9 cellular contexts compared by ENCODE assay signal in the genomic region with DNA sequence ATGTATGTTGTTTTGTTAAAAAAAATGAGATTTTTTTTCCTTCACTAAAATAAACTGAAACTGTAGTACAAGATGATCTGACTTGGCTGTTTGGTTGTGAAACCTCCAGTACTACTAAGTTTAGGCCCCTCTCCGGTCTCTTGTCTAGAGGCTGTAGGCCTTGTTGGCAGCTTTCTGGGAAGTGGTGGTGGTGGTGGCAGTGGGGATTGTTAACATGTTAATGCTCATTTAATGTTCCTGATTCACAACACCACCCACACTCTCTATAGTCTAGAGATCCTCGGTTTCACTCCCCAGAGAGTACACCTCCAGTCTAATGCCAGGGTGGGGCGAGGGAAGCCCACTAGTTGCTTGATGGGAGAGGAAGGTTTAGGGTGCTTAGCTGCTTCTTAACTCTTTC. TPM values are rescaled to one million over a fixed set of nuclear protein-coding genes. Genes with fewer than 3 reads are reported as not detected.
DNase-seq lines count a peak whose midpoint lies in the region; ATAC-seq and TF ChIP-seq lines count a peak whose summit lies in the region.
"Had no signal": no experiment of that assay in that cellular context is flagged by ENCODE, and none has a peak within 500 bp of the region (broad histone marks: within the 10 kb centered on the region; RNA-seq: fewer than 3 reads in every experiment).

No MANE protein-coding gene starts in this region.

- H3K4me3 Mint-ChIP-seq in GM23338 (no peak overlapping the region), WTC11 (no peak overlapping the region)

- CTCF ChIA-PET in WTC11 (lab: Charles Lee): interaction anchor here (1.2 to 1.6 kb wide), 2 partner anchors 105 to 205 kb away, joined by 3 read pairs; no protein-coding TSS in a partner anchor

- POLR2A ChIA-PET in WTC11 (lab: Charles Lee): no interaction called here

- H3K9me3 Mint-ChIP-seq in GM23338 (no peaks in the 10 kb centered on the region), WTC11 (no peaks in the 10 kb centered on the region)

- H3K4me2 ChIP-seq in GM23338: no peak overlapping the region

- H3K4me3 ChIP-seq in GM23338 (no peak overlapping the region), fibroblast of villous mesenchyme (ENCODE audit: low read depth, low read length) (peak overlapping the region; percentile 28)
- H3K4me3 ChIP-seq: cardiac muscle cell had no signal

- no peaks in the 10 kb centered on the region for H3K36me3 ChIP-seq in GM23338 (ENCODE audit: insufficient read depth)

- H4K20me1 ChIP-seq in GM23338 (replicated peaks; ENCODE audit: insufficient read depth): 0 out of 2 replicates have a peak, but pooled peaks cover 3% of the 10 kb centered on the region

- H3K4me1 ChIP-seq in GM23338 (ENCODE audit: insufficient read depth): 0 out of 2 replicates have a peak, but pooled peaks cover 7% of the 10 kb centered on the region

- peak overlapping the region; percentile 79 for H3K27ac Mint-ChIP-seq in GM23338
- peak overlapping the region; percentile 57 for H3K27ac Mint-ChIP-seq in WTC11

- no peak for DNase-seq in GM23338 (ENCODE audit: low spot score)
- DNase-seq in WTC11 (ENCODE audit: low spot score): no peak
- DNase-seq in fibroblast of villous mesenchyme (ENCODE audit: low read depth): peak; percentile 38
- peak; percentile 39 to 41 for DNase-seq in stimulated activated CD8-positive, alpha-beta memory T cell treated with anti-CD3 and anti-CD28 coated beads, Interleukin-2, amount 100 ng/mL, for 48 hours (ENCODE audit: low read depth in 2 of 2)
- DNase-seq in SHP77 (lab: John Stamatoyannopoulos, UW): no peak

- no peak overlapping the region for H3K27ac ChIP-seq in GM23338 (ENCODE audit: low read depth)
- H3K27ac ChIP-seq: cardiac muscle cell had no signal

- H3K27me3 Mint-ChIP-seq in GM23338 (ENCODE audit: insufficient read depth, low read depth, poor library complexity): no peaks in the 10 kb centered on the region
- no peaks in the 10 kb centered on the region for H3K27me3 Mint-ChIP-seq in WTC11 (ENCODE audit: low read depth)

- H3F3A ChIP-seq in GM23338 (replicated peaks; ENCODE audit: low read depth): no peaks in the 10 kb centered on the region

- H3K36me3 Mint-ChIP-seq in GM23338 (ENCODE audit: low read depth): peaks cover 16% of the 10 kb centered on the region
- peaks cover 21% of the 10 kb centered on the region for H3K36me3 Mint-ChIP-seq in WTC11

- H3K79me2 ChIP-seq in GM23338 (replicated peaks; ENCODE audit: insufficient read depth): peaks cover 21% of the 10 kb centered on the region; the same call in 1 of the 2 replicates

- no peak overlapping the region for H2AFZ ChIP-seq in GM23338

- H3K4me1 Mint-ChIP-seq in GM23338 (peaks cover 9% of the 10 kb centered on the region), WTC11 (peaks cover 17% of the 10 kb centered on the region)

- ATAC-seq in GM23338 (no peak), WTC11 (no peak; the same call in 1 of the 2 replicates), HG03175 (IDR thresholded peaks at IDR 0.05; ENCODE audit: unreplicated experiment) (no peak), HG03342 (IDR thresholded peaks at IDR 0.05; ENCODE audit: unreplicated experiment) (no peak), GM21515 (IDR thresholded peaks at IDR 0.05; ENCODE audit: unreplicated experiment) (no peak)

- no peaks in the 10 kb centered on the region for H3K9me2 ChIP-seq in GM23338 (ENCODE audit: insufficient read depth)

- H3K27me3 ChIP-seq in GM23338 (ENCODE audit: insufficient read depth): no peaks in the 10 kb centered on the region
- H3K27me3 ChIP-seq: cardiac muscle cell had no signal

- TF ChIP-seq CTCF in GM23338 (conservative IDR thresholded peaks at IDR 0.05; ENCODE audit: low read depth in 2 of 2) (no peak), WTC11 (IDR thresholded peaks at IDR 0.05) (no peak), fibroblast of villous mesenchyme (IDR thresholded peaks at IDR 0.05; ENCODE audit: insufficient read depth, low read depth, low read length) (no peak)

TF ChIP-seq in WTC11, 78 proteins besides CTCF, POLR2A, EP300 and RAD21:
- TF ChIP-seq KAT7 (CRISPR knock-in tag; IDR thresholded peaks at IDR 0.05; ENCODE audit: borderline replicate concordance) (no peak), NR2C2 (CRISPR knock-in tag; IDR thresholded peaks at IDR 0.05) (no peak), ELF4 (CRISPR knock-in tag; IDR thresholded peaks at IDR 0.05; ENCODE audit: low read depth) (no peak), HMGA2 (CRISPR knock-in tag; IDR thresholded peaks at IDR 0.05) (no peak), ZNF219 (CRISPR knock-in tag; IDR thresholded peaks at IDR 0.05; ENCODE audit: borderline replicate concordance) (no peak)
- TF ChIP-seq, protein P1, sequence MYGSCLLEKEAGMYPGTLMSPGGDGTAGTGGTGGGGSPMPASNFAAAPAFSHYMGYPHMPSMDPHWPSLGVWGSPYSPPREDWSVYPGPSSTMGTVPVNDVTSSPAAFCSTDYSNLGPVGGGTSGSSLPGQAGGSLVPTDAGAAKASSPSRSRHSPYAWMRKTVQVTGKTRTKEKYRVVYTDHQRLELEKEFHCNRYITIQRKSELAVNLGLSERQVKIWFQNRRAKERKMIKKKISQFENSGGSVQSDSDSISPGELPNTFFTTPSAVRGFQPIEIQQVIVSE (CRISPR knock-in tag; IDR thresholded peaks at IDR 0.05; ENCODE audit: borderline replicate concordance): no peak
- TF ChIP-seq, protein P2, sequence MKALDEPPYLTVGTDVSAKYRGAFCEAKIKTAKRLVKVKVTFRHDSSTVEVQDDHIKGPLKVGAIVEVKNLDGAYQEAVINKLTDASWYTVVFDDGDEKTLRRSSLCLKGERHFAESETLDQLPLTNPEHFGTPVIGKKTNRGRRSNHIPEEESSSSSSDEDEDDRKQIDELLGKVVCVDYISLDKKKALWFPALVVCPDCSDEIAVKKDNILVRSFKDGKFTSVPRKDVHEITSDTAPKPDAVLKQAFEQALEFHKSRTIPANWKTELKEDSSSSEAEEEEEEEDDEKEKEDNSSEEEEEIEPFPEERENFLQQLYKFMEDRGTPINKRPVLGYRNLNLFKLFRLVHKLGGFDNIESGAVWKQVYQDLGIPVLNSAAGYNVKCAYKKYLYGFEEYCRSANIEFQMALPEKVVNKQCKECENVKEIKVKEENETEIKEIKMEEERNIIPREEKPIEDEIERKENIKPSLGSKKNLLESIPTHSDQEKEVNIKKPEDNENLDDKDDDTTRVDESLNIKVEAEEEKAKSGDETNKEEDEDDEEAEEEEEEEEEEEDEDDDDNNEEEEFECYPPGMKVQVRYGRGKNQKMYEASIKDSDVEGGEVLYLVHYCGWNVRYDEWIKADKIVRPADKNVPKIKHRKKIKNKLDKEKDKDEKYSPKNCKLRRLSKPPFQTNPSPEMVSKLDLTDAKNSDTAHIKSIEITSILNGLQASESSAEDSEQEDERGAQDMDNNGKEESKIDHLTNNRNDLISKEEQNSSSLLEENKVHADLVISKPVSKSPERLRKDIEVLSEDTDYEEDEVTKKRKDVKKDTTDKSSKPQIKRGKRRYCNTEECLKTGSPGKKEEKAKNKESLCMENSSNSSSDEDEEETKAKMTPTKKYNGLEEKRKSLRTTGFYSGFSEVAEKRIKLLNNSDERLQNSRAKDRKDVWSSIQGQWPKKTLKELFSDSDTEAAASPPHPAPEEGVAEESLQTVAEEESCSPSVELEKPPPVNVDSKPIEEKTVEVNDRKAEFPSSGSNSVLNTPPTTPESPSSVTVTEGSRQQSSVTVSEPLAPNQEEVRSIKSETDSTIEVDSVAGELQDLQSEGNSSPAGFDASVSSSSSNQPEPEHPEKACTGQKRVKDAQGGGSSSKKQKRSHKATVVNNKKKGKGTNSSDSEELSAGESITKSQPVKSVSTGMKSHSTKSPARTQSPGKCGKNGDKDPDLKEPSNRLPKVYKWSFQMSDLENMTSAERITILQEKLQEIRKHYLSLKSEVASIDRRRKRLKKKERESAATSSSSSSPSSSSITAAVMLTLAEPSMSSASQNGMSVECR (CRISPR knock-in tag; IDR thresholded peaks at IDR 0.05; ENCODE audit: borderline replicate concordance): no peak

RNA-seq across cellular contexts. Expression of gene STK4, which starts 24.1 kb away (rescaled TPM):
- 34.3 and 37.7 TPM in 2 replicates for total RNA-seq in GM23338 (2014; rRNA removed; shearing (Covaris generic))
- polyA plus RNA-seq in GM23338 (2016; fragmentation: Nextera tagmentation; extraction: Ambion mirVana): 42.3 and 58.7 TPM in 2 replicates
- 36.0 to 41.2 TPM (median 37.9 TPM) in 3 replicates for total RNA-seq in WTC11 (2021)
- 28.0 and 35.8 TPM in 2 replicates for total RNA-seq in fibroblast of villous mesenchyme

RNA-seq across cellular contexts. Expression of gene TOMM34, which starts 30.2 kb away (rescaled TPM):
- total RNA-seq in GM23338 (2014; rRNA removed; shearing (Covaris generic)): 36.5 and 38.7 TPM in 2 replicates
- 27.1 and 27.4 TPM in 2 replicates for polyA plus RNA-seq in GM23338 (2016; fragmentation: Nextera tagmentation; extraction: Ambion mirVana)
- 35.9 to 37.7 TPM (median 36.7 TPM) in 3 replicates for total RNA-seq in WTC11 (2021)
- total RNA-seq in fibroblast of villous mesenchyme: 15.1 and 22.0 TPM in 2 replicates

Comparison
In these comparisons a context has a peak if more than half of its experiments do, and no peak if none do; other contexts are left out.
1. DNase-seq: peak in fibroblast of villous mesenchyme (single experiment) and stimulated activated CD8-positive, alpha-beta memory T cell treated with anti-CD3 and anti-CD28 coated beads, Interleukin-2, amount 100 ng/mL, for 48 hours (2 of 2); none in GM23338 (single experiment), WTC11 (single experiment) and SHP77 (0 of 2).